ENCODE assay signal across 7 cellular contexts in genomic region chr20:2508631-2509467, GRCh38. TPM values are rescaled to one million over a fixed set of nuclear protein-coding genes. Genes with fewer than 3 reads are reported as not detected.
DNase-seq lines count a peak whose midpoint lies in the region; ATAC-seq, FAIRE-seq and TF ChIP-seq lines count a peak whose summit lies in the region.

Gene ZNF343, minus strand, starts transcription at chr20:2508915. Its CDS starts 15,020 bp downstream, at chr20:2493895.

- H3K27me3 ChIP-seq in sigmoid colon, result no peaks in the 10 kb centered on the region

- in situ Hi-C loops in astrocyte of the spinal cord (cut with HindIII; ENCODE audit: low sequenced_read_pairs), result no loop called here

- H3K4me1 ChIP-seq in sigmoid colon, result peaks cover 0 to 21% (median 14%) of the 10 kb centered on the region in 4 donors

- FAIRE-seq in GM18507 (lab: Jason Lieb, UNC), result peak; percentile 95

- no peak for TF ChIP-seq EP300 in sigmoid colon (IDR thresholded peaks at IDR 0.05)

- WGBS in sigmoid colon, 2 donors, result 1% methylated on average over 53 of the region's 53 CpGs

- intact Hi-C loops in sigmoid colon (cut with DNase I), result loop anchor here (5.0 kb wide), 1 partner anchor 143 kb away; the partner anchor contains the start of gene NOP56

- H3K27ac ChIP-seq in sigmoid colon, result peak within 1 kb of the TSS; percentile 81 to 88 (median 86)

- ATAC-seq in HG02938 (IDR thresholded peaks at IDR 0.05; ENCODE audit: unreplicated experiment), result peak; percentile 95

- no peaks in the 10 kb centered on the region for H3K36me3 ChIP-seq in sigmoid colon

- TF ChIP-seq CTCF in astrocyte of the spinal cord (IDR thresholded peaks at IDR 0.05; ENCODE audit: low read depth, low read length) (no peak), sigmoid colon (IDR thresholded peaks at IDR 0.05) (no peak)

- H3K4me3 ChIP-seq in astrocyte of the spinal cord (ENCODE audit: low read depth, low read length), result peak within 1 kb of the TSS; percentile 94
- H3K4me3 ChIP-seq in sigmoid colon, result peak within 1 kb of the TSS; percentile 73 to 96 (median 86)

- peak; percentile 83 for DNase-seq in GM18507 (ENCODE audit: extremely low spot score, insufficient read length, low read depth)
- DNase-seq in NCI-H187 treated with DMSO at 0.1 percent for 48 hours (lab: John Stamatoyannopoulos, UW), result peak; percentile 47
- DNase-seq in T-helper 9 cell, result peak; percentile 62
- DNase-seq in astrocyte of the spinal cord (ENCODE audit: low read depth, low spot score), result peak; percentile 84
- DNase-seq in iPS DF 19.7 (ENCODE audit: low read depth, low spot score), result peak; percentile 52
- peak; percentile 89 for DNase-seq in sigmoid colon

- TF ChIP-seq POLR2A in sigmoid colon (IDR thresholded peaks at IDR 0.05), result peak; percentile 9 to 61

- H3K9me3 ChIP-seq in sigmoid colon, result no peaks in the 10 kb centered on the region

RNA-seq across cellular contexts. Expression of gene ZNF343, which starts in this region (rescaled TPM):
- 10 to 100 TPM; 10.7 to 16.3 (median 11.8) TPM for total RNA-seq in sigmoid colon
- 1 to 10 TPM; 3.0 to 5.6 (median 4.2) TPM for polyA plus RNA-seq in sigmoid colon

Comparison
In these comparisons a context has a peak if more than half of its experiments do, and no peak if none do; other contexts are left out.
1. Peak in every context shown above with its lines: DNase-seq, ATAC-seq, H3K4me3 ChIP-seq and H3K27ac ChIP-seq.